ENCODE assay signal across 16 cellular contexts in genomic region chr7:111362660-111363059, GRCh38.
DNase-seq lines count a peak whose midpoint lies in the region; ATAC-seq, FAIRE-seq and TF ChIP-seq lines count a peak whose summit lies in the region.
"Had no signal": no experiment of that assay in that cellular context is flagged by ENCODE, and none has a peak within 500 bp of the region (broad histone marks: within the 10 kb centered on the region; RNA-seq: fewer than 3 reads in every experiment).

No MANE protein-coding gene starts in this region.

- CTCF ChIA-PET in A549 (lab: Yijun Ruan, JAX): interaction anchor here (2.1 kb wide), 1 partner anchor 16 kb away, joined by 4 read pairs; no protein-coding TSS in a partner anchor

- H3K4me3 ChIP-seq in A549: no peak overlapping the region
- H3K4me3 ChIP-seq: psoas muscle, SK-N-MC, tibial artery had no signal

- peak overlapping the region in 1 of 2 experiments; percentile 65; a peak in 1 of 6 replicates for H3K27ac ChIP-seq in A549
- H3K27ac ChIP-seq: psoas muscle, SK-N-MC, tibial artery had no signal

- TF ChIP-seq POLR2A in A549 (IDR thresholded peaks at IDR 0.05; ENCODE audit: low read length): no peak

- no peak for TF ChIP-seq RAD21 in A549 (conservative IDR thresholded peaks at IDR 0.05 in 1 of 2, IDR thresholded peaks at IDR 0.05 in 1 of 2)

- DNase-seq in A549 (ENCODE audit: low read depth in 1 of 2, low spot score in 1 of 2) (peak in 1 of 2 experiments; percentile 7), HCEC 1CT (peak; percentile 83), astrocyte of the hippocampus (ENCODE audit: low read depth, low spot score) (peak; percentile 33), iPS-NIHi11 (ENCODE audit: low spot score) (peak; percentile 2), NCI-H446 (lab: John Stamatoyannopoulos, UW) (no peak), T-helper 9 cell (no peak), HuH-7 (ENCODE audit: low spot score) (no peak)
- DNase-seq: BE2C; DMS79 treated with DMSO at 0.1 percent for 48 hours; NCI-H1930; NK-92 treated with Interleukin-12 subunit alpha and Interleukin-12 subunit beta, amount 100 ng/mL, for 24 hours; psoas muscle; tibial artery had no signal

- POLR2A ChIA-PET in A549 (lab: Yijun Ruan, JAX): no interaction called here

- WGBS in A549 (ENCODE audit: missing lambda C conversion rate): 82% methylated on average over 2 of the region's 2 CpGs

- peak overlapping the region; percentile 31 for H3K4me2 ChIP-seq in A549

- ATAC-seq in A549 (no peak), HG03457 (IDR thresholded peaks at IDR 0.05; ENCODE audit: unreplicated experiment) (no peak)
- ATAC-seq: esophagus mucosa, psoas muscle had no signal

- H3K4me1 ChIP-seq in A549: peaks cover 36% of the 10 kb centered on the region
- H3K4me1 ChIP-seq: psoas muscle had no signal

- no peak for TF ChIP-seq CTCF in A549 (IDR thresholded peaks at IDR 0.05)

- TF ChIP-seq EP300 in A549 (IDR thresholded peaks at IDR 0.05): no peak

- no peak for FAIRE-seq in A549 (lab: Jason Lieb, UNC)

- no peaks in the 10 kb centered on the region for H3K9me3 ChIP-seq in A549
- H3K9me3 ChIP-seq: BE2C, psoas muscle, tibial artery had no signal

TF ChIP-seq in A549, 52 proteins besides CTCF, POLR2A, EP300 and RAD21:
- no peak for TF ChIP-seq ZFP36 (IDR thresholded peaks at IDR 0.05; ENCODE audit: borderline replicate concordance, partially characterized antibody)
- no peak for TF ChIP-seq JUNB (IDR thresholded peaks at IDR 0.05)
- no peak for TF ChIP-seq TFCP2L1 (CRISPR knock-in tag; IDR thresholded peaks at IDR 0.05)
- no peak for TF ChIP-seq POLR2AphosphoS2 (conservative IDR thresholded peaks at IDR 0.05; ENCODE audit: low read length)
- no peak for TF ChIP-seq ZNF302 (CRISPR knock-in tag; IDR thresholded peaks at IDR 0.05)
- no peak for TF ChIP-seq MAZ (IDR thresholded peaks at IDR 0.05; ENCODE audit: borderline replicate concordance, low read depth, low read length)
- no peak for TF ChIP-seq HMGXB4 (CRISPR knock-in tag; IDR thresholded peaks at IDR 0.05; ENCODE audit: borderline replicate concordance)
- TF ChIP-seq JUN (IDR thresholded peaks at IDR 0.05): no peak
- TF ChIP-seq CHD2 (IDR thresholded peaks at IDR 0.05; ENCODE audit: low read length, partially characterized antibody): no peak
- no peak for TF ChIP-seq KDM1A (IDR thresholded peaks at IDR 0.05; ENCODE audit: low read depth)
- TF ChIP-seq MAFK (IDR thresholded peaks at IDR 0.05; ENCODE audit: partially characterized antibody): no peak
- no peak for TF ChIP-seq CBX2 (IDR thresholded peaks at IDR 0.05; ENCODE audit: borderline replicate concordance, low read depth)
- no peak for TF ChIP-seq MYC (IDR thresholded peaks at IDR 0.05; ENCODE audit: borderline replicate concordance, low read length)
- no peak for TF ChIP-seq HOXA7 (CRISPR knock-in tag; IDR thresholded peaks at IDR 0.05)

Comparison
In these comparisons a context has a peak if more than half of its experiments do, and no peak if none do; other contexts are left out.
1. DNase-seq: peak in HCEC 1CT (single experiment), astrocyte of the hippocampus (single experiment) and iPS-NIHi11 (single experiment); none in NCI-H446 (0 of 2), T-helper 9 cell (single experiment) and HuH-7 (single experiment).